ENCODE assay signal across 9 cellular contexts in the genomic region with DNA sequence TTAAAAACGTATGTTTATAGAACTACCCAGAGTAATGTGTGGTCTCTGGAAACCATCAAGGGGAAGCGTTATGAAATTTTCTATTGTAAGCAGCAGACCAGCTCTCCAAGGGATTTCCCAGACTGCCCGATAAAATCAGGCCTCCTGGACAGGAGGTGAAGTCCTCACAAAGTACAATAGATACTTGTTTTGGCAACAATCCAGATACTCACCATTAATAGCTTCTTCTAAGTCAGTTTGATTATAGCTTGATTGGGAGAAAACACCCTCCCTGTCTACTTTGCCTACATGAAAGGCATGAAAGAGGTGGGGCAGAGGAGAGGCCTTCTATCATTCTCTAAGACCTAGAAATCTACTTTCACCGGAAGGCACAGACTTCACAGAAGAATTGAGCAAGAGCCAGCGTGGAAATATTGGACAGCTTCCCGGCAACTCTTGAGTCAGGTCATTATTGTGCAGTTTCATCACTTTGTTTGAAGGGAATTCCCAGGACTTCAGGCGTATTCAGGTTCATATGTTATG.
DNase-seq lines count a peak whose midpoint lies in the region; ATAC-seq, FAIRE-seq and TF ChIP-seq lines count a peak whose summit lies in the region.
"Had no signal": no experiment of that assay in that cellular context is flagged by ENCODE, and none has a peak within 500 bp of the region (broad histone marks: within the 10 kb centered on the region; RNA-seq: fewer than 3 reads in every experiment).

No MANE protein-coding gene starts in this region.

- H3K4me3 ChIP-seq in GM12878, result no peak overlapping the region
- no peak overlapping the region for H3K4me3 ChIP-seq in HepG2 (replicated peaks in 1 of 3; ENCODE audit: insufficient read depth in 1 of 3, low read depth in 2 of 3, low read length in 3 of 3)

- DNase-seq in NCI-H1105 treated with DMSO at 0.1 percent for 48 hours (lab: John Stamatoyannopoulos, UW) (peak; percentile 34), NCI-H1105 (lab: John Stamatoyannopoulos, UW) (no peak), GM12878 (ENCODE audit: low read depth, low spot score) (no peak), HepG2 (ENCODE audit: low spot score) (peak; percentile 46), ureter (ENCODE audit: low spot score) (peak; percentile 87), NCI-H1436 treated with DMSO at 0.1 percent for 48 hours (lab: John Stamatoyannopoulos, UW) (no peak), T-helper 1 cell (no peak)
- DNase-seq in activated T-cell treated with anti-CD3 and anti-CD28 coated beads, Interleukin-2, amount 50 U/mL, for 1 hour, result no peak

- 77% methylated on average over 7 of the region's 7 CpGs for WGBS in GM12878 (ENCODE audit: insufficient coverage, insufficient replicate concordance, low lambda C conversion rate, missing lambda C conversion rate)
- WGBS in HepG2 (ENCODE audit: low lambda C conversion rate), result 4% methylated on average over 7 of the region's 7 CpGs

- TF ChIP-seq CTCF in GM12878 (IDR thresholded peaks at IDR 0.05 in 2 of 3, conservative IDR thresholded peaks at IDR 0.05 in 1 of 3; ENCODE audit: control insufficient read depth in 2 of 3, extremely low read depth in 1 of 3, insufficient read depth in 1 of 3, low read depth in 3 of 3, low read length in 3 of 3) (no peak), HepG2 (CRISPR knock-in tag; IDR thresholded peaks at IDR 0.05) (no peak)

- no peak overlapping the region for H2AFZ ChIP-seq in GM12878 (ENCODE audit: control insufficient read depth, low read depth, low read length)
- H2AFZ ChIP-seq in HepG2 (ENCODE audit: low read length), result no peak overlapping the region

- in situ Hi-C loops in GM12878 (cut with MboI) (no loop called here), HepG2 (cut with HindIII; ENCODE audit: extremely low pct_ligation_motif_present, low pct_unique_long_range_greater_than_20kb) (no loop called here)

- H3K4me2 ChIP-seq in GM12878 (ENCODE audit: control insufficient read depth, insufficient read depth) (no peak overlapping the region), HepG2 (ENCODE audit: low read depth, low read length) (no peak overlapping the region)

- POLR2A ChIA-PET in GM12878 (lab: Charles Lee) (interaction anchor here (0.6 kb wide), 1 partner anchor 36 kb away, joined by 4 read pairs; no protein-coding TSS in a partner anchor), HepG2 (lab: Yijun Ruan, JAX) (no interaction called here)

- intact Hi-C loops in GM12878 (cut with micrococcal nuclease; ENCODE audit: unreplicated experiment) (no loop called here), HepG2 (cut with micrococcal nuclease; ENCODE audit: unreplicated experiment) (no loop called here)

- TF ChIP-seq POLR2A in GM12878 (IDR thresholded peaks at IDR 0.05; ENCODE audit: low read depth, low read length), result no peak
- TF ChIP-seq POLR2A in HepG2 (IDR thresholded peaks at IDR 0.05; ENCODE audit: insufficient read depth in 1 of 2, low read depth in 2 of 2, low read length in 2 of 2), result no peak

- CTCF ChIA-PET in GM12878 (lab: Yijun Ruan, JAX), result interaction anchor here (0.7 to 1.3 kb wide), 4 partner anchors 17 to 420 kb away, joined by 3 to 4 read pairs (median 3); no protein-coding TSS in a partner anchor
- CTCF ChIA-PET in HepG2 (lab: Yijun Ruan, JAX; ENCODE audit: low intra/inter-chr PET ratio, low total read pairs), result no interaction called here

- peak; percentile 54 for ATAC-seq in GM12878
- ATAC-seq in HepG2, result no peak; the same call in 2 of the 3 replicates

- RAD21 ChIA-PET in GM12878 (lab: Charles Lee; ENCODE audit: unreplicated experiment), result interaction anchor here (0.6 kb wide), 1 partner anchor 102 kb away, joined by 3 read pairs; no protein-coding TSS in a partner anchor

- no TSS peak for BruUV-seq in GM12878 (replicated peaks; lab: Mats Ljungman, UMichigan)
- no TSS peak for BruUV-seq in HepG2 (replicated peaks; lab: Mats Ljungman, UMichigan)

- no peak for TF ChIP-seq EP300 in GM12878 (IDR thresholded peaks at IDR 0.05; ENCODE audit: borderline replicate concordance in 1 of 2, control insufficient read depth in 1 of 2, low read depth in 2 of 2, low read length in 2 of 2)
- TF ChIP-seq EP300 in HepG2 (IDR thresholded peaks at IDR 0.05; ENCODE audit: low read depth in 2 of 2, low read length in 2 of 2), result no peak
- no peak for TF ChIP-seq EP300 in HepG2 (CRISPR knock-in tag; IDR thresholded peaks at IDR 0.05; ENCODE audit: borderline replicate concordance)

- H3K79me2 ChIP-seq in GM12878 (ENCODE audit: control insufficient read depth, insufficient read depth, low read length) (no peaks in the 10 kb centered on the region), HepG2 (ENCODE audit: insufficient read depth, low read length) (no peaks in the 10 kb centered on the region)

- no peaks in the 10 kb centered on the region for H3K27me3 ChIP-seq in GM12878 (replicated peaks in 1 of 2; ENCODE audit: control insufficient read depth in 2 of 2, insufficient read depth in 2 of 2, low read length in 1 of 2)
- H3K27me3 ChIP-seq in HepG2 (ENCODE audit: control insufficient read depth in 1 of 2, insufficient read depth in 2 of 2, low read length in 2 of 2), result no peaks in the 10 kb centered on the region; a peak in 1 of 5 replicates

- H4K20me1 ChIP-seq in GM12878 (ENCODE audit: control insufficient read depth, insufficient read depth) (no peaks in the 10 kb centered on the region), HepG2 (ENCODE audit: insufficient read depth, low read length) (no peaks in the 10 kb centered on the region)

- H3K36me3 ChIP-seq in GM12878 (ENCODE audit: control insufficient read depth in 2 of 2, insufficient read depth in 2 of 2, low read length in 1 of 2) (no peaks in the 10 kb centered on the region), HepG2 (replicated peaks in 1 of 2; ENCODE audit: control insufficient read depth in 1 of 2, insufficient read depth in 2 of 2, low read length in 2 of 2) (no peaks in the 10 kb centered on the region)

- TF ChIP-seq RAD21 in GM12878 (IDR thresholded peaks at IDR 0.05; ENCODE audit: insufficient read depth, low read depth, low read length) (no peak), HepG2 (CRISPR knock-in tag; IDR thresholded peaks at IDR 0.05) (no peak)

- H3K27ac ChIP-seq in GM12878 (ENCODE audit: control insufficient read depth, insufficient read depth), result no peak overlapping the region
- H3K27ac ChIP-seq in HepG2 (ENCODE audit: extremely low read length, insufficient read depth, low read length), result no peak overlapping the region

- FAIRE-seq in GM12878 (lab: Jason Lieb, UNC), result no peak
- no peak for FAIRE-seq in HepG2 (lab: Jason Lieb, UNC)
- FAIRE-seq: A204.1 had no signal

- no peak overlapping the region for H3K9ac ChIP-seq in GM12878 (ENCODE audit: control insufficient read depth, insufficient read depth, low read length)
- no peak overlapping the region for H3K9ac ChIP-seq in HepG2 (ENCODE audit: insufficient read depth, low read depth, low read length)

- H3K9me3 ChIP-seq in GM12878 (replicated peaks; ENCODE audit: control insufficient read depth, insufficient read depth, low read length) (no peaks in the 10 kb centered on the region), HepG2 (ENCODE audit: low read length) (no peaks in the 10 kb centered on the region)

- H3K4me1 ChIP-seq in GM12878 (ENCODE audit: control insufficient read depth, insufficient read depth, low read length) (no peaks in the 10 kb centered on the region), HepG2 (ENCODE audit: insufficient read depth, low read length) (no peaks in the 10 kb centered on the region)

- SMC1A ChIA-PET in GM12878 (lab: Charles Lee; ENCODE audit: uncharacterized antibody, unreplicated experiment), result interaction anchor here (0.6 to 1.7 kb wide), 4 partner anchors 17 to 401 kb away, joined by 3 to 4 read pairs (median 3); no protein-coding TSS in a partner anchor

TF ChIP-seq in GM12878, 131 proteins besides CTCF, POLR2A, EP300 and RAD21:
- TF ChIP-seq IRF5 (IDR thresholded peaks at IDR 0.05; ENCODE audit: borderline replicate concordance) (no peak), SMAD5 (IDR thresholded peaks at IDR 0.05; ENCODE audit: low read depth) (no peak), BMI1 (IDR thresholded peaks at IDR 0.05; ENCODE audit: borderline replicate concordance) (no peak)
TF ChIP-seq in GM12878: peak in this region for 0.

TF ChIP-seq in HepG2, 621 proteins besides CTCF, POLR2A, EP300 and RAD21 (continues in another document):
- TF ChIP-seq ZNF775 (CRISPR knock-in tag; IDR thresholded peaks at IDR 0.05; ENCODE audit: borderline replicate concordance), result no peak
- no peak for TF ChIP-seq ZNF180 (CRISPR knock-in tag; IDR thresholded peaks at IDR 0.05; ENCODE audit: borderline replicate concordance, low read depth)
- TF ChIP-seq ZNF572 (CRISPR knock-in tag; IDR thresholded peaks at IDR 0.05), result no peak
- no peak for TF ChIP-seq GATAD1 (CRISPR knock-in tag; IDR thresholded peaks at IDR 0.05)
- no peak for TF ChIP-seq ZSCAN12 (CRISPR knock-in tag; IDR thresholded peaks at IDR 0.05)
- TF ChIP-seq CEBPG (CRISPR knock-in tag; IDR thresholded peaks at IDR 0.05), result 0 out of 2 replicates have a peak, but pooled peaks have one; percentile 24
- TF ChIP-seq ZNF354B (CRISPR knock-in tag; IDR thresholded peaks at IDR 0.05), result no peak
- no peak for TF ChIP-seq FOXJ3 (CRISPR knock-in tag; IDR thresholded peaks at IDR 0.05; ENCODE audit: borderline replicate concordance)
- TF ChIP-seq NBN (conservative IDR thresholded peaks at IDR 0.05), result no peak
- peak; percentile 58 for TF ChIP-seq CEBPB (IDR thresholded peaks at IDR 0.05; ENCODE audit: borderline replicate concordance, low read depth, low read length)
- peak; percentile 57; the same call in 1 of the 2 replicates for TF ChIP-seq RFX5 (IDR thresholded peaks at IDR 0.05; ENCODE audit: low read depth, low read length)
- no peak for TF ChIP-seq ZNF24 (IDR thresholded peaks at IDR 0.05)
- no peak for TF ChIP-seq ZBTB1 (CRISPR knock-in tag; IDR thresholded peaks at IDR 0.05; ENCODE audit: borderline replicate concordance)
- TF ChIP-seq SNAPC2 (CRISPR knock-in tag; IDR thresholded peaks at IDR 0.05), result no peak
- TF ChIP-seq RFX1 (IDR thresholded peaks at IDR 0.05), result no peak
- peak; percentile 35; the same call in 1 of the 2 replicates for TF ChIP-seq HMG20A (CRISPR knock-in tag; IDR thresholded peaks at IDR 0.05; ENCODE audit: borderline replicate concordance)
- no peak for TF ChIP-seq ARID2 (CRISPR knock-in tag; IDR thresholded peaks at IDR 0.05; ENCODE audit: borderline replicate concordance)
- TF ChIP-seq XRCC5 (optimal IDR thresholded peaks at IDR 0.05; ENCODE audit: low read length), result no peak

Comparison
In these comparisons a context has a peak if more than half of its experiments do, and no peak if none do; other contexts are left out.
1. DNase-seq: peak in NCI-H1105 treated with DMSO at 0.1 percent for 48 hours (single experiment), HepG2 (single experiment) and ureter (single experiment); none in NCI-H1105 (single experiment), GM12878 (single experiment), NCI-H1436 treated with DMSO at 0.1 percent for 48 hours (single experiment), activated T-cell treated with anti-CD3 and anti-CD28 coated beads, Interleukin-2, amount 50 U/mL, for 1 hour (single experiment) and T-helper 1 cell (0 of 5).